26 cellular contexts compared by ENCODE assay signal in the genomic region with DNA sequence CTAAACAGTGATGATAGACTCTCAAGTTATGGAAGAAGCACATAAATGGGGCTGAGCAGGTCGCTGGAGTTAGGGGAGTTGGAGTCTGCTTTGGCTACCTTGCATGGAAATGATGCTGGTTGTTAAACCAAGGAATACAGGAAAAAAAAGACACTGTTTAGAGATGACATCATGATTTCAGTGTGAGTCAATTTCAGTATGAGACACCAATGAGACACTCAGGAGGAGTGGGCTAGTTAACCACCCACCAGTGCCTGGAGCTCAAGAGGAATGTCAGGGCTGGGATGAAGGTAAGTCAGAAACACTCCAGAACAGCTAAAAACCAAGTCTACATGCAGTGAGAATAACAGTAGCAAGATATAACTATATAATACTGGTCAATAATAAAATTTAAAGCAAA.
"Had no signal": no experiment of that assay in that cellular context is flagged by ENCODE, and none has a peak within 500 bp of the region (broad histone marks: within the 10 kb centered on the region; RNA-seq: fewer than 3 reads in every experiment).

No MANE protein-coding gene starts in this region.

- H3K4me3 Mint-ChIP-seq: dendritic cell treated with granulocyte-macrophage colony-stimulating factor and Interleukin-4, amounts not matched to agents 40 ng/mL and 50 ng/mL, for 4 days; effector memory CD8-positive, alpha-beta T cell; endodermal cell; immature natural killer cell; mesothelial cell of epicardium; naive B cell had no signal

- H3K36me3 ChIP-seq: colonic mucosa, gastroesophageal sphincter, heart left ventricle, left lung, lower lobe of right lung had no signal

- DNase-seq: colonic mucosa; cortex of kidney; effector CD8-positive, alpha-beta T cell; effector memory CD8-positive, alpha-beta T cell; endodermal cell; erythroblast; foreskin keratinocyte; heart left ventricle; hypothalamus; immature natural killer cell; islet precursor cell; kidney; left lung; left ventricle myocardium superior; lower lobe of right lung; mesenchymal stem cell; mucosa of descending colon; naive B cell had no signal

- H3K27ac Mint-ChIP-seq: dendritic cell treated with granulocyte-macrophage colony-stimulating factor and Interleukin-4, amounts not matched to agents 40 ng/mL and 50 ng/mL, for 4 days; effector memory CD8-positive, alpha-beta T cell; endodermal cell; immature natural killer cell; mesothelial cell of epicardium; naive B cell had no signal

- H3K4me1 Mint-ChIP-seq: immature natural killer cell, naive B cell had no signal

- H3K27me3 ChIP-seq: colonic mucosa, foreskin keratinocyte, hepatocyte, left lung had no signal

- H2AFZ ChIP-seq: hepatocyte had no signal

- H3K4me2 ChIP-seq: hepatocyte had no signal

- H3K79me2 ChIP-seq: hepatocyte had no signal

- H3K27me3 Mint-ChIP-seq: dendritic cell treated with granulocyte-macrophage colony-stimulating factor and Interleukin-4, amounts not matched to agents 40 ng/mL and 50 ng/mL, for 4 days; effector memory CD8-positive, alpha-beta T cell had no signal

- ATAC-seq: effector memory CD8-positive, alpha-beta T cell; esophagus mucosa; foreskin keratinocyte; gastroesophageal sphincter; heart left ventricle; left lung; left ventricle myocardium superior; lower lobe of right lung; mucosa of descending colon had no signal

- H3K27ac ChIP-seq: colonic mucosa, epithelial cell of prostate, foreskin keratinocyte, gastroesophageal sphincter, heart left ventricle, hepatocyte, left lung, lower lobe of right lung had no signal

- FAIRE-seq: endometrium, frontal cortex, kidney had no signal

- H3K9me3 ChIP-seq: colonic mucosa, gastroesophageal sphincter, heart left ventricle, left lung, lower lobe of right lung, mucosa of descending colon had no signal

- H3K36me3 Mint-ChIP-seq: immature natural killer cell, mesothelial cell of epicardium, naive B cell had no signal

- H3K4me1 ChIP-seq: colonic mucosa, foreskin keratinocyte, gastroesophageal sphincter, left lung, lower lobe of right lung had no signal

- H3K4me3 ChIP-seq: colonic mucosa, gastroesophageal sphincter, heart left ventricle, hepatocyte, left lung, lower lobe of right lung, mucosa of descending colon had no signal

- H3K9me3 Mint-ChIP-seq: dendritic cell treated with granulocyte-macrophage colony-stimulating factor and Interleukin-4, amounts not matched to agents 40 ng/mL and 50 ng/mL, for 4 days; endodermal cell; mesothelial cell of epicardium had no signal
